9 cellular contexts compared by ENCODE assay signal in the genomic region with DNA sequence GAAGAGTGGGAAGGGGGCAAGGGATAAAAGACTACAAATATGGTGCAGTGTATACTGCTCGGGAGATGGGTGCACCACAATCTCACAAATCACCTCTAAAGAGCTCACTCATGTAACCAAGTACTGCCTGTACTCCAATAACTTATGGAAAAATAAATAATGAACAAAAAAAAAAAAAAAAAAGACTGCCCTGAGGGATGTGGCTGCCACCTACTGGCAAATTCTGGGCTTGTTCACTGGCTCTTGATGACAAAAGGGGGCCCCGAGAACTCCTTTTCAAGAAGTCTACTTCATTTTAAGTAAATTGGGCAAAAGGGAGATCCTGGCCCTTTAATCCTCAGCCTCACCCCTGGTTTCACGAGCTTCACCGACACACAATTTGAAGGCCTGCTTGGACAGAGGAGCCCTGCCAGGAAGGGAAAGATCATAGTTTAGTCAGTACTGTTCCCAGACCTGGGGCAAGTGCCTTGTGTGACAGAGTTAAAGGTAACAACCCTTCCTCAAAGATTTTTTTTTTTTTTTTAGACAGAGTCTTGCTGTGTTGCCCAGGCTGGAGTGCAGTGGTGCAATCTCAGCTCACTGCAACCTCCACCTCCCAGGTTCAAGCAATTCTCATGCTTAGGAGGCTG. TPM values are rescaled to one million over a fixed set of nuclear protein-coding genes. Genes with fewer than 3 reads are reported as not detected.
A peak's percentile ranks its signal among the peaks of the same experiment; 100 is the strongest.
DNase-seq lines count a peak whose midpoint lies in the region; ATAC-seq and TF ChIP-seq lines count a peak whose summit lies in the region.
"Had no signal": no experiment of that assay in that cellular context is flagged by ENCODE, and none has a peak within 500 bp of the region (broad histone marks: within the 10 kb centered on the region; RNA-seq: fewer than 3 reads in every experiment).

No MANE protein-coding gene starts in this region.

- H3K27me3 ChIP-seq in body of pancreas (no peaks in the 10 kb centered on the region), prostate gland (replicated peaks; ENCODE audit: insufficient read depth) (no peaks in the 10 kb centered on the region), right cardiac atrium (ENCODE audit: control insufficient read depth, insufficient read depth) (no peaks in the 10 kb centered on the region)

- peak; percentile 21 for DNase-seq in NCI-H146 (lab: John Stamatoyannopoulos, UW)
- DNase-seq in NCI-H146 treated with DMSO at 0.1 percent for 48 hours (lab: John Stamatoyannopoulos, UW; ENCODE audit: unreplicated experiment) = no peak
- peak; percentile 52 for DNase-seq in LHCN-M2 (ENCODE audit: low read depth)
- peak in 3 of 4 donors; percentile 23 to 53 (median 48) for DNase-seq in body of pancreas
- peak; percentile 50 for DNase-seq in prostate gland (ENCODE audit: low spot score)
- DNase-seq in HuH-7 (ENCODE audit: low spot score) = no peak
- DNase-seq in posterior vena cava (ENCODE audit: low spot score) = no peak
- DNase-seq in right cardiac atrium = no peak

- H3K4me1 ChIP-seq in body of pancreas = no peaks in the 10 kb centered on the region
- H3K4me1 ChIP-seq in prostate gland (replicated peaks) = peaks cover 12% of the 10 kb centered on the region
- H3K4me1 ChIP-seq in right cardiac atrium (ENCODE audit: control insufficient read depth, insufficient read depth, low read length) = peaks cover 4% of the 10 kb centered on the region

- intact Hi-C loops in body of pancreas (cut with DNase I) (no loop called here), prostate gland (cut with DNase I) (no loop called here), posterior vena cava (cut with DNase I) (no loop called here), right cardiac atrium (cut with DNase I) (no loop called here)

- H3K9me3 ChIP-seq in body of pancreas (no peaks in the 10 kb centered on the region), prostate gland (no peaks in the 10 kb centered on the region), right cardiac atrium (ENCODE audit: control insufficient read depth, low read length) (no peaks in the 10 kb centered on the region)

- 42 to 46% methylated on average over 4 of the region's 4 CpGs for WGBS in body of pancreas, 2 donors
- WGBS in prostate gland = 34% methylated on average over 4 of the region's 4 CpGs
- WGBS in right cardiac atrium = 60% methylated on average over 4 of the region's 4 CpGs

- no peak for ATAC-seq in body of pancreas
- no peak for ATAC-seq in right cardiac atrium

- TF ChIP-seq CTCF in body of pancreas (IDR thresholded peaks at IDR 0.05) = peak in 6 of 7 experiments; percentile 10 to 41 (median 32)
- peak in 3 of 4 experiments; percentile 42 to 54 (median 49) for TF ChIP-seq CTCF in prostate gland (IDR thresholded peaks at IDR 0.05)

- no peak overlapping the region for H3K27ac ChIP-seq in body of pancreas
- peak overlapping the region; percentile 71 to 82 for H3K27ac ChIP-seq in prostate gland
- H3K27ac ChIP-seq in right cardiac atrium (ENCODE audit: low read length) = no peak overlapping the region
- H3K27ac ChIP-seq: epithelial cell of prostate had no signal

- H3K4me3 ChIP-seq in body of pancreas = no peak overlapping the region
- H3K4me3 ChIP-seq in prostate gland = no peak overlapping the region
- no peak overlapping the region for H3K4me3 ChIP-seq in right cardiac atrium (ENCODE audit: low read length)

- H3K36me3 ChIP-seq in body of pancreas (replicated peaks in 1 of 2; ENCODE audit: insufficient read depth in 1 of 2, low read depth in 2 of 2) = peaks cover 0 to 5% of the 10 kb centered on the region in 2 donors
- peaks cover 0 to 2% of the 10 kb centered on the region in 2 donors for H3K36me3 ChIP-seq in prostate gland

- TF ChIP-seq POLR2A in body of pancreas (IDR thresholded peaks at IDR 0.05) (no peak), prostate gland (IDR thresholded peaks at IDR 0.05) (no peak)

RNA-seq across cellular contexts. Expression of a gene that starts 26.1 kb away (rescaled TPM):
- total RNA-seq in LHCN-M2 (2014; rRNA removed) (10.0 and 29.8 TPM in 2 replicates), body of pancreas (1 to 10 TPM in 1 of 2 donors, under 1 TPM in 1; 0.78 to 2.0 TPM), prostate gland (10 to 100 TPM in 1 of 2 donors, 1 to 10 TPM in 1; 4.8 to 20.9 TPM), posterior vena cava (1 to 10 TPM; 1.2 to 2.8 TPM), right cardiac atrium (1 to 10 TPM in 3 of 4 donors, under 1 TPM in 1; 0.91 to 2.3 (median 1.6) TPM)
- polyA plus RNA-seq in LHCN-M2 (2012) = 7.8 TPM
- polyA plus RNA-seq in right cardiac atrium = 1.2 TPM

RNA-seq across cellular contexts. Expression of a gene that starts 47.5 kb away (rescaled TPM):
- total RNA-seq in LHCN-M2 (2014; rRNA removed) = 143 and 171 TPM in 2 replicates
- polyA plus RNA-seq in LHCN-M2 (2012) = 139 TPM
- 10 to 100 TPM; 47.7 to 77.5 TPM for total RNA-seq in body of pancreas
- total RNA-seq in prostate gland = 10 to 100 TPM; 49.6 to 51.4 TPM
- 10 to 100 TPM; 53.2 to 53.7 TPM for total RNA-seq in posterior vena cava
- 10 to 100 TPM; 27.4 to 33.2 (median 29.9) TPM for total RNA-seq in right cardiac atrium
- 17.9 TPM for polyA plus RNA-seq in right cardiac atrium

Comparison
In these comparisons a context has a peak if more than half of its experiments do, and no peak if none do; other contexts are left out.
1. DNase-seq: peak in NCI-H146 (single experiment), LHCN-M2 (single experiment), body of pancreas (3 of 4) and prostate gland (single experiment); none in NCI-H146 treated with DMSO at 0.1 percent for 48 hours (single experiment), HuH-7 (single experiment), posterior vena cava (single experiment) and right cardiac atrium (0 of 3).
2. H3K27ac ChIP-seq: peak in prostate gland (2 of 2); none in body of pancreas (0 of 4) and right cardiac atrium (single experiment).